20 cellular contexts compared by ENCODE assay signal in genomic region chr21:38667466-38667865, GRCh38.
"Had no signal": no experiment of that assay in that cellular context is flagged by ENCODE, and none has a peak within 500 bp of the region (broad histone marks: within the 10 kb centered on the region; RNA-seq: fewer than 3 reads in every experiment).

No MANE protein-coding gene starts in this region.

- H3K27me3 ChIP-seq: ovary, thyroid gland, upper lobe of left lung, uterus had no signal

- H3K36me3 ChIP-seq: heart left ventricle, ovary, suprapubic skin, thyroid gland, upper lobe of left lung, uterus had no signal

- H3K9me3 ChIP-seq: heart left ventricle, ovary, suprapubic skin, thyroid gland, upper lobe of left lung, uterus had no signal

- H3K4me3 Mint-ChIP-seq: naive thymus-derived CD8-positive, alpha-beta T cell; stimulated activated effector memory CD8-positive, alpha-beta T cell treated with anti-CD3 and anti-CD28 coated beads, Interleukin-12 subunit alpha, Interleukin-12 subunit beta, amount 100 ng/mL, for 72 hours had no signal

- ATAC-seq: esophagus mucosa; heart left ventricle; left ventricle myocardium superior; naive thymus-derived CD8-positive, alpha-beta T cell; right cardiac atrium; stimulated activated effector memory CD8-positive, alpha-beta T cell treated with anti-CD3 and anti-CD28 coated beads, Interleukin-12 subunit alpha, Interleukin-12 subunit beta, amount 100 ng/mL, for 72 hours; stimulated activated naive CD8-positive, alpha-beta T cell treated with anti-CD3 and anti-CD28 coated beads, Interleukin-15, Interleukin-2, amounts not matched to agents 100 U/mL and 50 U/mL, for 24 hours had no signal

- H3K27ac ChIP-seq: coronary artery, dorsolateral prefrontal cortex, heart left ventricle, ovary, suprapubic skin, thyroid gland, upper lobe of left lung, uterus had no signal

- H3K36me3 Mint-ChIP-seq: naive thymus-derived CD8-positive, alpha-beta T cell; stimulated activated effector memory CD8-positive, alpha-beta T cell treated with anti-CD3 and anti-CD28 coated beads, Interleukin-12 subunit alpha, Interleukin-12 subunit beta, amount 100 ng/mL, for 72 hours had no signal

- H3K4me1 Mint-ChIP-seq: stimulated activated effector memory CD8-positive, alpha-beta T cell treated with anti-CD3 and anti-CD28 coated beads, Interleukin-12 subunit alpha, Interleukin-12 subunit beta, amount 100 ng/mL, for 72 hours had no signal

- H3K4me3 ChIP-seq: coronary artery, dorsolateral prefrontal cortex, heart left ventricle, ovary, smooth muscle cell, suprapubic skin, thyroid gland, upper lobe of left lung, uterus had no signal

- H3K27ac Mint-ChIP-seq: stimulated activated effector memory CD8-positive, alpha-beta T cell treated with anti-CD3 and anti-CD28 coated beads, Interleukin-12 subunit alpha, Interleukin-12 subunit beta, amount 100 ng/mL, for 72 hours had no signal

- DNase-seq: dorsolateral prefrontal cortex; effector memory CD4-positive, alpha-beta T cell; heart left ventricle; hippocampal formation; left colon; left ventricle myocardium superior; naive thymus-derived CD8-positive, alpha-beta T cell; ovary; right cardiac atrium; stimulated activated CD4-positive, alpha-beta T cell treated with anti-CD3 and anti-CD28 coated beads, Interleukin-4, amount 100 ng/mL, for 1 hour; stimulated activated CD8-positive, alpha-beta memory T cell treated with anti-CD3 and anti-CD28 coated beads, Interleukin-4, amount 100 ng/mL, for 48 hours; stimulated activated naive CD8-positive, alpha-beta T cell treated with anti-CD3 and anti-CD28 coated beads, Interleukin-15, Interleukin-2, amounts not matched to agents 100 U/mL and 50 U/mL, for 24 hours; thyroid gland; upper lobe of left lung; uterus had no signal

- H3K9me3 Mint-ChIP-seq: naive thymus-derived CD8-positive, alpha-beta T cell; stimulated activated effector memory CD8-positive, alpha-beta T cell treated with anti-CD3 and anti-CD28 coated beads, Interleukin-12 subunit alpha, Interleukin-12 subunit beta, amount 100 ng/mL, for 72 hours had no signal

- H3K4me1 ChIP-seq: suprapubic skin, upper lobe of left lung, uterus had no signal
